ENCODE assay signal across 1 cellular context in genomic region chr7:6640246-6640721, GRCh38.
TF ChIP-seq lines count a peak whose summit lies in the region.

No MANE protein-coding gene starts in this region.

TF ChIP-seq in HEK293, 187 proteins besides CTCF, POLR2A, EP300 and RAD21 (continued from another document):
- no peak; the same call in 1 of the 2 replicates for TF ChIP-seq SP7 (tag by site-specific recombination; IDR thresholded peaks at IDR 0.05)
- TF ChIP-seq ZNF26 (tag by site-specific recombination; IDR thresholded peaks at IDR 0.05): no peak
